Comparison of ENCODE assay signal across 18 cellular contexts in the genomic region with DNA sequence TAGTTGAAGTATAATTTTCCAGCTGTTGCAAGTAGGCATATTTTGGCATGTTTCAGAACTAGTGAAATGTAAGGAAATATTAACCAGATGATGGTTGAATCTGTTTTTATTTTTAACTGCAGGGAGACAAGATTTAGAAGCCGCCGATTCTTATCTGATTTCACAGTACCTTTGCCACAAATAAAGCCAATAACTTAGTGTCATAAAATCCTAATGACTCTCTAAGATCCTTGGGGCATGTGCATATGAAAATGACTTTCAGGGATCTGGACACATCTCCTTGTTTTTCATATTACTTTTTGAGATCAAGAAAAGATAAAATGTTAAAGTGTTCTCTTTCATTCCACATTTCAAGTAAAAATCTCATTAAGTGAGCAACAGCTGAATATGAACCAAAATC.
DNase-seq lines count a peak whose midpoint lies in the region; ATAC-seq and TF ChIP-seq lines count a peak whose summit lies in the region.
"Had no signal": no experiment of that assay in that cellular context is flagged by ENCODE, and none has a peak within 500 bp of the region (broad histone marks: within the 10 kb centered on the region; RNA-seq: fewer than 3 reads in every experiment).

No MANE protein-coding gene starts in this region.

- CTCF ChIA-PET in SK-N-SH (lab: Yijun Ruan, JAX), result interaction anchor here (0.6 kb wide), 1 partner anchor 103 kb away, joined by 3 read pairs; no protein-coding TSS in a partner anchor

- no peak for TF ChIP-seq CTCF in SK-N-SH (IDR thresholded peaks at IDR 0.05)
- no peak for TF ChIP-seq CTCF in hepatocyte (IDR thresholded peaks at IDR 0.05; ENCODE audit: poor library complexity)

- H2AFZ ChIP-seq in SK-N-SH (ENCODE audit: low read depth), result peak overlapping the region; percentile 12; the same call in 1 of the 2 replicates
- H2AFZ ChIP-seq in hepatocyte, result no peak overlapping the region
- H2AFZ ChIP-seq in Karpas-422 (ENCODE audit: low read length), result no peak overlapping the region

- TF ChIP-seq EP300 in SK-N-SH (IDR thresholded peaks at IDR 0.05; ENCODE audit: borderline replicate concordance in 1 of 2, low read depth in 1 of 2, low read length in 1 of 2), result peak in 1 of 2 experiments; percentile 44; a peak in 1 of 4 replicates

- 43% methylated on average over 2 of the region's 2 CpGs for WGBS in SK-N-SH (ENCODE audit: low lambda C conversion rate)
- 37% methylated on average over 2 of the region's 2 CpGs for WGBS in hepatocyte (ENCODE audit: low lambda C conversion rate, missing lambda C conversion rate)

- H3K9ac ChIP-seq in SK-N-SH (no peak overlapping the region), Karpas-422 (ENCODE audit: low read length) (no peak overlapping the region)
- H3K9ac ChIP-seq: BLaER1 treated with 17β-estradiol and CSF1 and Interleukin-3, amounts not matched to agents 10 nM and 100 nM had no signal

- no peak for TF ChIP-seq RAD21 in SK-N-SH (IDR thresholded peaks at IDR 0.05; ENCODE audit: low read length)

- H4K20me1 ChIP-seq in SK-N-SH (ENCODE audit: insufficient read depth) (no peaks in the 10 kb centered on the region), hepatocyte (ENCODE audit: insufficient read depth, poor library complexity, severe bottlenecking) (no peaks in the 10 kb centered on the region), Karpas-422 (ENCODE audit: insufficient read depth, low read depth, low read length) (no peaks in the 10 kb centered on the region)
- H4K20me1 ChIP-seq: BLaER1 treated with 17β-estradiol and CSF1 and Interleukin-3, amounts not matched to agents 10 nM and 100 nM had no signal

- H3K4me3 ChIP-seq in SK-N-SH (ENCODE audit: low read depth in 2 of 2, low read length in 1 of 2) (no peak overlapping the region), hepatocyte (no peak overlapping the region), Karpas-422 (ENCODE audit: low read length) (no peak overlapping the region)
- H3K4me3 ChIP-seq: A549; BLaER1 treated with 17β-estradiol and CSF1 and Interleukin-3, amounts not matched to agents 10 nM and 100 nM had no signal

- DNase-seq in SK-N-SH (no peak), NCI-H526 treated with DMSO at 0.1 percent for 48 hours (lab: John Stamatoyannopoulos, UW) (peak; percentile 12), hepatocyte (ENCODE audit: low spot score) (no peak), Karpas-422 (no peak)
- DNase-seq: AML-193; Caco-2; Calu3; CD4-positive, alpha-beta T cell; CD8-positive, alpha-beta T cell; DMS79 treated with DMSO at 0.1 percent for 48 hours; GF-D8 had no signal

- no peaks in the 10 kb centered on the region for H3K27me3 ChIP-seq in SK-N-SH (ENCODE audit: insufficient read depth)
- H3K27me3 ChIP-seq in hepatocyte, result no peaks in the 10 kb centered on the region
- no peaks in the 10 kb centered on the region for H3K27me3 ChIP-seq in Karpas-422 (ENCODE audit: low read length)
- H3K27me3 ChIP-seq: BLaER1 treated with 17β-estradiol and CSF1 and Interleukin-3, amounts not matched to agents 10 nM and 100 nM had no signal

- H3K9me3 ChIP-seq in SK-N-SH, result no peaks in the 10 kb centered on the region
- H3K9me3 ChIP-seq in hepatocyte (ENCODE audit: low read depth), result no peaks in the 10 kb centered on the region
- no peaks in the 10 kb centered on the region for H3K9me3 ChIP-seq in Karpas-422 (ENCODE audit: low read length)
- H3K9me3 ChIP-seq: A549; BLaER1 treated with 17β-estradiol and CSF1 and Interleukin-3, amounts not matched to agents 10 nM and 100 nM; Caco-2 had no signal

- H3K9me2 ChIP-seq in SK-N-SH (no peaks in the 10 kb centered on the region), hepatocyte (replicated peaks; ENCODE audit: insufficient read depth) (no peaks in the 10 kb centered on the region), Karpas-422 (replicated peaks; ENCODE audit: insufficient read depth, low read length) (no peaks in the 10 kb centered on the region)

- H3F3A ChIP-seq in SK-N-SH (replicated peaks; ENCODE audit: insufficient read depth), result no peaks in the 10 kb centered on the region

- no peak for ATAC-seq in SK-N-SH treated with all-trans-retinoic acid at 6 μM for 48 hours
- ATAC-seq in HG03039 (IDR thresholded peaks at IDR 0.05; ENCODE audit: unreplicated experiment), result no peak
- no peak for ATAC-seq in GM21447 (IDR thresholded peaks at IDR 0.05; ENCODE audit: unreplicated experiment)
- ATAC-seq: A549; CD8-positive, alpha-beta T cell had no signal

- H3K4me1 ChIP-seq in SK-N-SH (ENCODE audit: control insufficient read depth in 1 of 2, insufficient read depth in 2 of 2, low read depth in 1 of 2, low read length in 1 of 2) (no peaks in the 10 kb centered on the region; a peak in 1 of 4 replicates), hepatocyte (ENCODE audit: insufficient read depth) (peaks cover 16% of the 10 kb centered on the region), Karpas-422 (ENCODE audit: low read length) (no peaks in the 10 kb centered on the region)
- H3K4me1 ChIP-seq: BLaER1 treated with 17β-estradiol and CSF1 and Interleukin-3, amounts not matched to agents 10 nM and 100 nM; Caco-2 had no signal

- POLR2A ChIA-PET in SK-N-SH (lab: Yijun Ruan, JAX), result no interaction called here

- H3K36me3 ChIP-seq in SK-N-SH (replicated peaks in 1 of 2; ENCODE audit: control insufficient read depth in 1 of 2, insufficient read depth in 2 of 2, low read length in 1 of 2), result no peaks in the 10 kb centered on the region
- H3K36me3 ChIP-seq in hepatocyte (replicated peaks; ENCODE audit: insufficient read depth, low read depth), result no peaks in the 10 kb centered on the region
- H3K36me3 ChIP-seq in Karpas-422 (ENCODE audit: insufficient read depth, low read length), result no peaks in the 10 kb centered on the region
- H3K36me3 ChIP-seq: BLaER1 treated with 17β-estradiol and CSF1 and Interleukin-3, amounts not matched to agents 10 nM and 100 nM had no signal

- H3K79me2 ChIP-seq in SK-N-SH (ENCODE audit: insufficient read depth), result no peaks in the 10 kb centered on the region
- no peaks in the 10 kb centered on the region for H3K79me2 ChIP-seq in hepatocyte
- no peaks in the 10 kb centered on the region for H3K79me2 ChIP-seq in Karpas-422 (ENCODE audit: low read length)

- no peak overlapping the region for H3K4me2 ChIP-seq in SK-N-SH
- H3K4me2 ChIP-seq in hepatocyte, result peak overlapping the region; percentile 40
- no peak overlapping the region for H3K4me2 ChIP-seq in Karpas-422 (ENCODE audit: low read depth, low read length, poor library complexity, severe bottlenecking)
- H3K4me2 ChIP-seq: A549; BLaER1 treated with 17β-estradiol and CSF1 and Interleukin-3, amounts not matched to agents 10 nM and 100 nM had no signal

- no peak overlapping the region for H3K27ac ChIP-seq in SK-N-SH (ENCODE audit: low read depth in 2 of 2, low read length in 1 of 2)
- H3K27ac ChIP-seq in hepatocyte, result no peak overlapping the region
- H3K27ac ChIP-seq in Karpas-422 (ENCODE audit: low read length), result no peak overlapping the region
- H3K27ac ChIP-seq: 22Rv1; A549; BLaER1 treated with 17β-estradiol and CSF1 and Interleukin-3, amounts not matched to agents 10 nM and 100 nM; C4-2B had no signal

TF ChIP-seq in SK-N-SH, 30 proteins besides CTCF, POLR2A, EP300 and RAD21:
- TF ChIP-seq EZH2phosphoT487 (IDR thresholded peaks at IDR 0.05; ENCODE audit: borderline replicate concordance, low read depth) (no peak), MAX (IDR thresholded peaks at IDR 0.05; ENCODE audit: low read depth) (no peak), GATA2 (CRISPR knock-in tag; IDR thresholded peaks at IDR 0.05) (peak; percentile 24; the same call in 1 of the 2 replicates)
- TF ChIP-seq, protein P1, sequence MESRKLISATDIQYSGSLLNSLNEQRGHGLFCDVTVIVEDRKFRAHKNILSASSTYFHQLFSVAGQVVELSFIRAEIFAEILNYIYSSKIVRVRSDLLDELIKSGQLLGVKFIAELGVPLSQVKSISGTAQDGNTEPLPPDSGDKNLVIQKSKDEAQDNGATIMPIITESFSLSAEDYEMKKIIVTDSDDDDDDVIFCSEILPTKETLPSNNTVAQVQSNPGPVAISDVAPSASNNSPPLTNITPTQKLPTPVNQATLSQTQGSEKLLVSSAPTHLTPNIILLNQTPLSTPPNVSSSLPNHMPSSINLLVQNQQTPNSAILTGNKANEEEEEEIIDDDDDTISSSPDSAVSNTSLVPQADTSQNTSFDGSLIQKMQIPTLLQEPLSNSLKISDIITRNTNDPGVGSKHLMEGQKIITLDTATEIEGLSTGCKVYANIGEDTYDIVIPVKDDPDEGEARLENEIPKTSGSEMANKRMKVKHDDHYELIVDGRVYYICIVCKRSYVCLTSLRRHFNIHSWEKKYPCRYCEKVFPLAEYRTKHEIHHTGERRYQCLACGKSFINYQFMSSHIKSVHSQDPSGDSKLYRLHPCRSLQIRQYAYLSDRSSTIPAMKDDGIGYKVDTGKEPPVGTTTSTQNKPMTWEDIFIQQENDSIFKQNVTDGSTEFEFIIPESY (IDR thresholded peaks at IDR 0.05; ENCODE audit: borderline replicate concordance, low read depth), result no peak

TF ChIP-seq in SK-N-SH treated with all-trans-retinoic acid at 6 μM for 48 hours, 23 proteins besides CTCF, POLR2A, EP300 and RAD21:
- TF ChIP-seq ESRRG (CRISPR knock-in tag; IDR thresholded peaks at IDR 0.05), result no peak
